In the genomic region with DNA sequence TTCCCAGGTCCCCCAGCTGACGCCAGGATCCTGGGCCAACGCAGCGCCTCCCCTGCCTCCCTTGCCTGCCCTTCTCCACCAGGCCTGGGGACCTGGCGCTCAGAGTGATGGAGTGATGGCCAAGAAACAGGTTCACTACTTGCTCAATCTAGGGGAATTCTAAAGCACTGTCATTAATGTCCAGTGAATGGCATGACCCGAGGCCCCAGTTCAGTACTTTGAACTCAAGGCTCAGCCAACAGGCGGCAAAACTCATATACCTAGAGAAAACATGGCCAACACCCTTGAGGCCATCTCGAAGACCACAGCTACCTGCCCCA, we compare ENCODE assay signal across 2 cellular contexts.
A peak's percentile ranks its signal among the peaks of the same experiment; 100 is the strongest.
TF ChIP-seq lines count a peak whose summit lies in the region.

No MANE protein-coding gene starts in this region.

TF ChIP-seq in liver, 16 proteins besides CTCF, POLR2A, EP300 and RAD21:
- TF ChIP-seq, protein P1, sequence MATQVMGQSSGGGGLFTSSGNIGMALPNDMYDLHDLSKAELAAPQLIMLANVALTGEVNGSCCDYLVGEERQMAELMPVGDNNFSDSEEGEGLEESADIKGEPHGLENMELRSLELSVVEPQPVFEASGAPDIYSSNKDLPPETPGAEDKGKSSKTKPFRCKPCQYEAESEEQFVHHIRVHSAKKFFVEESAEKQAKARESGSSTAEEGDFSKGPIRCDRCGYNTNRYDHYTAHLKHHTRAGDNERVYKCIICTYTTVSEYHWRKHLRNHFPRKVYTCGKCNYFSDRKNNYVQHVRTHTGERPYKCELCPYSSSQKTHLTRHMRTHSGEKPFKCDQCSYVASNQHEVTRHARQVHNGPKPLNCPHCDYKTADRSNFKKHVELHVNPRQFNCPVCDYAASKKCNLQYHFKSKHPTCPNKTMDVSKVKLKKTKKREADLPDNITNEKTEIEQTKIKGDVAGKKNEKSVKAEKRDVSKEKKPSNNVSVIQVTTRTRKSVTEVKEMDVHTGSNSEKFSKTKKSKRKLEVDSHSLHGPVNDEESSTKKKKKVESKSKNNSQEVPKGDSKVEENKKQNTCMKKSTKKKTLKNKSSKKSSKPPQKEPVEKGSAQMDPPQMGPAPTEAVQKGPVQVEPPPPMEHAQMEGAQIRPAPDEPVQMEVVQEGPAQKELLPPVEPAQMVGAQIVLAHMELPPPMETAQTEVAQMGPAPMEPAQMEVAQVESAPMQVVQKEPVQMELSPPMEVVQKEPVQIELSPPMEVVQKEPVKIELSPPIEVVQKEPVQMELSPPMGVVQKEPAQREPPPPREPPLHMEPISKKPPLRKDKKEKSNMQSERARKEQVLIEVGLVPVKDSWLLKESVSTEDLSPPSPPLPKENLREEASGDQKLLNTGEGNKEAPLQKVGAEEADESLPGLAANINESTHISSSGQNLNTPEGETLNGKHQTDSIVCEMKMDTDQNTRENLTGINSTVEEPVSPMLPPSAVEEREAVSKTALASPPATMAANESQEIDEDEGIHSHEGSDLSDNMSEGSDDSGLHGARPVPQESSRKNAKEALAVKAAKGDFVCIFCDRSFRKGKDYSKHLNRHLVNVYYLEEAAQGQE (IDR thresholded peaks at IDR 0.05), result peak; percentile 28
- peak; percentile 43 for TF ChIP-seq HNF4G (IDR thresholded peaks at IDR 0.05)
- TF ChIP-seq JUND (IDR thresholded peaks at IDR 0.05), result peak in 1 of 2 donors; percentile 44
- peak; percentile 90 to 91 for TF ChIP-seq RXRA (IDR thresholded peaks at IDR 0.05)
- TF ChIP-seq GABPA (IDR thresholded peaks at IDR 0.05 in 1 of 2, conservative IDR thresholded peaks at IDR 0.05 in 1 of 2), result no peak
- TF ChIP-seq FOXA2 (IDR thresholded peaks at IDR 0.05), result no peak
- TF ChIP-seq, protein P2, sequence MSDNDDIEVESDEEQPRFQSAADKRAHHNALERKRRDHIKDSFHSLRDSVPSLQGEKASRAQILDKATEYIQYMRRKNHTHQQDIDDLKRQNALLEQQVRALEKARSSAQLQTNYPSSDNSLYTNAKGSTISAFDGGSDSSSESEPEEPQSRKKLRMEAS (IDR thresholded peaks at IDR 0.05), result peak; percentile 62
- TF ChIP-seq, protein P3, sequence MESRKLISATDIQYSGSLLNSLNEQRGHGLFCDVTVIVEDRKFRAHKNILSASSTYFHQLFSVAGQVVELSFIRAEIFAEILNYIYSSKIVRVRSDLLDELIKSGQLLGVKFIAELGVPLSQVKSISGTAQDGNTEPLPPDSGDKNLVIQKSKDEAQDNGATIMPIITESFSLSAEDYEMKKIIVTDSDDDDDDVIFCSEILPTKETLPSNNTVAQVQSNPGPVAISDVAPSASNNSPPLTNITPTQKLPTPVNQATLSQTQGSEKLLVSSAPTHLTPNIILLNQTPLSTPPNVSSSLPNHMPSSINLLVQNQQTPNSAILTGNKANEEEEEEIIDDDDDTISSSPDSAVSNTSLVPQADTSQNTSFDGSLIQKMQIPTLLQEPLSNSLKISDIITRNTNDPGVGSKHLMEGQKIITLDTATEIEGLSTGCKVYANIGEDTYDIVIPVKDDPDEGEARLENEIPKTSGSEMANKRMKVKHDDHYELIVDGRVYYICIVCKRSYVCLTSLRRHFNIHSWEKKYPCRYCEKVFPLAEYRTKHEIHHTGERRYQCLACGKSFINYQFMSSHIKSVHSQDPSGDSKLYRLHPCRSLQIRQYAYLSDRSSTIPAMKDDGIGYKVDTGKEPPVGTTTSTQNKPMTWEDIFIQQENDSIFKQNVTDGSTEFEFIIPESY (IDR thresholded peaks at IDR 0.05), result peak; percentile 20
- TF ChIP-seq NR2F2 (IDR thresholded peaks at IDR 0.05), result no peak
- TF ChIP-seq TAF1 (conservative IDR thresholded peaks at IDR 0.05), result no peak
- peak; percentile 78 for TF ChIP-seq YY1 (IDR thresholded peaks at IDR 0.05)
- TF ChIP-seq FOXA1 (IDR thresholded peaks at IDR 0.05), result peak; percentile 36
- peak; percentile 79 for TF ChIP-seq SP1 (IDR thresholded peaks at IDR 0.05)
- peak; percentile 88 for TF ChIP-seq HNF4A (conservative IDR thresholded peaks at IDR 0.05)
- TF ChIP-seq EGR1 (IDR thresholded peaks at IDR 0.05; ENCODE audit: low read depth in 2 of 2), result no peak
- TF ChIP-seq, protein P4, sequence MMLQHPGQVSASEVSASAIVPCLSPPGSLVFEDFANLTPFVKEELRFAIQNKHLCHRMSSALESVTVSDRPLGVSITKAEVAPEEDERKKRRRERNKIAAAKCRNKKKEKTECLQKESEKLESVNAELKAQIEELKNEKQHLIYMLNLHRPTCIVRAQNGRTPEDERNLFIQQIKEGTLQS (IDR thresholded peaks at IDR 0.05), result no peak

TF ChIP-seq in HepG2, 621 proteins besides CTCF, POLR2A, EP300 and RAD21 (continued from another document):
- TF ChIP-seq, protein P5, sequence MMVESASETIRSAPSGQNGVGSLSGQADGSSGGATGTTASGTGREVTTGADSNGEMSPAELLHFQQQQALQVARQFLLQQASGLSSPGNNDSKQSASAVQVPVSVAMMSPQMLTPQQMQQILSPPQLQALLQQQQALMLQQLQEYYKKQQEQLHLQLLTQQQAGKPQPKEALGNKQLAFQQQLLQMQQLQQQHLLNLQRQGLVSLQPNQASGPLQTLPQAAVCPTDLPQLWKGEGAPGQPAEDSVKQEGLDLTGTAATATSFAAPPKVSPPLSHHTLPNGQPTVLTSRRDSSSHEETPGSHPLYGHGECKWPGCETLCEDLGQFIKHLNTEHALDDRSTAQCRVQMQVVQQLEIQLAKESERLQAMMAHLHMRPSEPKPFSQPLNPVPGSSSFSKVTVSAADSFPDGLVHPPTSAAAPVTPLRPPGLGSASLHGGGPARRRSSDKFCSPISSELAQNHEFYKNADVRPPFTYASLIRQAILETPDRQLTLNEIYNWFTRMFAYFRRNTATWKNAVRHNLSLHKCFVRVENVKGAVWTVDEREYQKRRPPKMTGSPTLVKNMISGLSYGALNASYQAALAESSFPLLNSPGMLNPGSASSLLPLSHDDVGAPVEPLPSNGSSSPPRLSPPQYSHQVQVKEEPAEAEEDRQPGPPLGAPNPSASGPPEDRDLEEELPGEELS (CRISPR knock-in tag; IDR thresholded peaks at IDR 0.05), result no peak
- TF ChIP-seq POLR2G (IDR thresholded peaks at IDR 0.05; ENCODE audit: low read depth, low read length), result no peak
- TF ChIP-seq FOXK1 (CRISPR knock-in tag; IDR thresholded peaks at IDR 0.05; ENCODE audit: borderline replicate concordance, low read depth), result no peak
- TF ChIP-seq, protein P6, sequence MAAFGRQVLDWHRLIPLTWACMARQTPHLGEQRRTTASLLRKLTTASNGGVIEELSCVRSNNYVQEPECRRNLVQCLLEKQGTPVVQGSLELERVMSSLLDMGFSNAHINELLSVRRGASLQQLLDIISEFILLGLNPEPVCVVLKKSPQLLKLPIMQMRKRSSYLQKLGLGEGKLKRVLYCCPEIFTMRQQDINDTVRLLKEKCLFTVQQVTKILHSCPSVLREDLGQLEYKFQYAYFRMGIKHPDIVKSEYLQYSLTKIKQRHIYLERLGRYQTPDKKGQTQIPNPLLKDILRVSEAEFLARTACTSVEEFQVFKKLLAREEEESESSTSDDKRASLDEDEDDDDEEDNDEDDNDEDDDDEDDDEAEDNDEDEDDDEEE (CRISPR knock-in tag; IDR thresholded peaks at IDR 0.05), result no peak
- TF ChIP-seq, protein P7, sequence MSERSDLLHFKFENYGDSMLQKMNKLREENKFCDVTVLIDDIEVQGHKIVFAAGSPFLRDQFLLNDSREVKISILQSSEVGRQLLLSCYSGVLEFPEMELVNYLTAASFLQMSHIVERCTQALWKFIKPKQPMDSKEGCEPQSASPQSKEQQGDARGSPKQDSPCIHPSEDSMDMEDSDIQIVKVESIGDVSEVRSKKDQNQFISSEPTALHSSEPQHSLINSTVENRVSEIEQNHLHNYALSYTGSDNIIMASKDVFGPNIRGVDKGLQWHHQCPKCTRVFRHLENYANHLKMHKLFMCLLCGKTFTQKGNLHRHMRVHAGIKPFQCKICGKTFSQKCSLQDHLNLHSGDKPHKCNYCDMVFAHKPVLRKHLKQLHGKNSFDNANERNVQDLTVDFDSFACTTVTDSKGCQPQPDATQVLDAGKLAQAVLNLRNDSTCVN (CRISPR knock-in tag; IDR thresholded peaks at IDR 0.05; ENCODE audit: borderline replicate concordance), result no peak
- TF ChIP-seq SMC3 (IDR thresholded peaks at IDR 0.05; ENCODE audit: low read length), result no peak
- no peak for TF ChIP-seq ZNF879 (CRISPR knock-in tag; IDR thresholded peaks at IDR 0.05)
- TF ChIP-seq ZNF468 (CRISPR knock-in tag; IDR thresholded peaks at IDR 0.05), result no peak
- TF ChIP-seq ZNF331 (CRISPR knock-in tag; IDR thresholded peaks at IDR 0.05), result no peak
- no peak for TF ChIP-seq KLF11 (CRISPR knock-in tag; IDR thresholded peaks at IDR 0.05)
- no peak for TF ChIP-seq ZNF749 (CRISPR knock-in tag; IDR thresholded peaks at IDR 0.05; ENCODE audit: borderline replicate concordance)
